Comparison of ENCODE assay signal across 8 cellular contexts in genomic region chr12:53726946-53727309, GRCh38. TPM values are rescaled to one million over a fixed set of nuclear protein-coding genes. Genes with fewer than 3 reads are reported as not detected.
DNase-seq lines count a peak whose midpoint lies in the region; ATAC-seq, FAIRE-seq and TF ChIP-seq lines count a peak whose summit lies in the region.

No MANE protein-coding gene starts in this region.

- no peak for FAIRE-seq in bronchial epithelial cell (lab: Jason Lieb, UNC)

- H3K27me3 ChIP-seq in CD8-positive, alpha-beta T cell (ENCODE audit: insufficient read depth, low read length) = no peaks in the 10 kb centered on the region
- no peaks in the 10 kb centered on the region for H3K27me3 ChIP-seq in bronchial epithelial cell (ENCODE audit: control insufficient read depth, insufficient read depth, low read length)

- WGBS in mesodermal cell (ENCODE audit: insufficient coverage in 2 of 2), 2 experiments = 0 to 10% methylated on average over 3 to 6 of the region's 15 CpGs

- CTCF ChIA-PET in CD8-positive, alpha-beta T cell (lab: Charles Lee) = interaction anchor here (1.3 to 13.0 kb wide), 4 partner anchors 18 to 30 kb away, joined by 3 to 265 read pairs (median 26); no protein-coding TSS in a partner anchor

- peak overlapping the region; percentile 95 for H3K4me3 Mint-ChIP-seq in CD8-positive, alpha-beta T cell
- H3K4me3 Mint-ChIP-seq in IgD-negative memory B cell = peak overlapping the region; percentile 86 to 100 (median 97)

- H3K27me3 Mint-ChIP-seq in CD8-positive, alpha-beta T cell (ENCODE audit: low read depth) = no peaks in the 10 kb centered on the region
- peaks cover 2% of the 10 kb centered on the region for H3K27me3 Mint-ChIP-seq in IgD-negative memory B cell

- peaks cover 18% of the 10 kb centered on the region for H3K4me1 ChIP-seq in CD8-positive, alpha-beta T cell (ENCODE audit: insufficient read depth, low read length)
- peaks cover 10% of the 10 kb centered on the region for H3K4me1 ChIP-seq in mesodermal cell (ENCODE audit: control insufficient read depth, insufficient read depth, low read length, poor library complexity, severe bottlenecking)

- H3K36me3 Mint-ChIP-seq in CD8-positive, alpha-beta T cell = peaks cover 40% of the 10 kb centered on the region
- peaks cover 6% of the 10 kb centered on the region for H3K36me3 Mint-ChIP-seq in IgD-negative memory B cell

- intact Hi-C loops in CD8-positive, alpha-beta T cell (cut with DNase I, micrococcal nuclease) = loop anchor here (1.0 to 2.0 kb wide), 9 partner anchors 11 to 720 kb away; partner anchors contain the start of genes ATF7 (in 2 of the 2), ATP5MC2 (in 2 of the 2), EIF4B (in 2 of the 2) and SP1 (in 1 of the 2)

- POLR2A ChIA-PET in CD8-positive, alpha-beta T cell (lab: Charles Lee) = interaction anchor here (1.1 to 2.8 kb wide), 4 partner anchors 12 to 30 kb away, joined by 3 to 14 read pairs (median 10); partner anchors contain the start of gene CISTR

- H3K4me3 ChIP-seq in CD8-positive, alpha-beta T cell (ENCODE audit: low read depth, low read length) = peak overlapping the region; percentile 66
- H3K4me3 ChIP-seq in bronchial epithelial cell (ENCODE audit: low read depth, low read length) (peak overlapping the region; percentile 77), mesodermal cell (ENCODE audit: extremely low read depth, insufficient read depth, low read length, poor library complexity, severe bottlenecking) (peak overlapping the region; percentile 85)

- no peak for ATAC-seq in CD8-positive, alpha-beta T cell

- H3K9me3 ChIP-seq in CD8-positive, alpha-beta T cell (ENCODE audit: low read length) = no peaks in the 10 kb centered on the region
- no peaks in the 10 kb centered on the region for H3K9me3 ChIP-seq in mesodermal cell (ENCODE audit: control insufficient read depth, low read length)

- H3K4me1 Mint-ChIP-seq in CD8-positive, alpha-beta T cell (ENCODE audit: low read depth) = peaks cover 30% of the 10 kb centered on the region
- H3K4me1 Mint-ChIP-seq in IgD-negative memory B cell = peaks cover 9 to 16% (median 11%) of the 10 kb centered on the region in 3 donors

- no peak for DNase-seq in CD8-positive, alpha-beta T cell
- peak; percentile 29 for DNase-seq in bronchial epithelial cell (ENCODE audit: low read depth)
- DNase-seq in activated gamma-delta T cell (lab: John Stamatoyannopoulos, UW) = no peak
- no peak for DNase-seq in medulla oblongata (ENCODE audit: extremely low spot score)
- DNase-seq in kidney glomerular epithelial cell (lab: John Stamatoyannopoulos, UW) = no peak
- no peak for DNase-seq in stimulated activated CD4-positive, alpha-beta T cell treated with anti-CD3 and anti-CD28 coated beads, Interleukin-12 subunit alpha, Interleukin-12 subunit beta, amount 100 ng/mL, for 4 hours

- H3K9me3 Mint-ChIP-seq in CD8-positive, alpha-beta T cell = no peaks in the 10 kb centered on the region
- no peaks in the 10 kb centered on the region for H3K9me3 Mint-ChIP-seq in IgD-negative memory B cell

- H3K27ac Mint-ChIP-seq in CD8-positive, alpha-beta T cell = peak overlapping the region; percentile 92
- peak overlapping the region; percentile 8 to 95 (median 70) for H3K27ac Mint-ChIP-seq in IgD-negative memory B cell

- H3K36me3 ChIP-seq in CD8-positive, alpha-beta T cell (ENCODE audit: insufficient read depth, low read length) = peaks cover 17% of the 10 kb centered on the region
- H3K36me3 ChIP-seq in bronchial epithelial cell (ENCODE audit: control insufficient read depth, insufficient read depth, low read length) (peaks cover 8% of the 10 kb centered on the region), mesodermal cell (ENCODE audit: control insufficient read depth, insufficient read depth, low read length) (peaks cover 29% of the 10 kb centered on the region)

- TF ChIP-seq CTCF in CD8-positive, alpha-beta T cell (IDR thresholded peaks at IDR 0.05) = no peak
- TF ChIP-seq CTCF in bronchial epithelial cell (IDR thresholded peaks at IDR 0.05; ENCODE audit: insufficient read depth, low read length, severe bottlenecking) = no peak

- H3K27ac ChIP-seq in CD8-positive, alpha-beta T cell (ENCODE audit: low read depth, low read length) = peak overlapping the region; percentile 54
- no peak overlapping the region for H3K27ac ChIP-seq in mesodermal cell (ENCODE audit: low read depth, low read length, severe bottlenecking)

RNA-seq across cellular contexts. Expression of gene CALCOCO1, which starts 0.3 kb away (rescaled TPM):
- total RNA-seq in CD8-positive, alpha-beta T cell = 10 to 100 TPM; 49.2 to 49.5 TPM
- polyA plus RNA-seq in IgD-negative memory B cell = 52.0 TPM
- total RNA-seq in bronchial epithelial cell = 35.3 and 45.6 TPM in 2 replicates
- polyA plus RNA-seq in mesodermal cell (2013, experiment 1 of 2) = 98.6 TPM
- 82.9 TPM for polyA plus RNA-seq in mesodermal cell (2013, experiment 2 of 2)

RNA-seq across cellular contexts. Expression of gene CISTR, which starts 24.9 kb away (rescaled TPM):
- not detected for total RNA-seq in CD8-positive, alpha-beta T cell
- not detected for polyA plus RNA-seq in IgD-negative memory B cell
- total RNA-seq in bronchial epithelial cell = not detected in 2 replicates
- not detected for polyA plus RNA-seq in mesodermal cell (2013, experiment 1 of 2)
- not detected for polyA plus RNA-seq in mesodermal cell (2013, experiment 2 of 2)

RNA-seq across cellular contexts. Expression of gene ATP5MC2, which starts 51.0 kb away (rescaled TPM):
- 100 to 1,000 TPM; 220 to 229 TPM for total RNA-seq in CD8-positive, alpha-beta T cell
- 707 TPM for polyA plus RNA-seq in IgD-negative memory B cell
- total RNA-seq in bronchial epithelial cell = 91.7 and 121 TPM in 2 replicates
- 503 TPM for polyA plus RNA-seq in mesodermal cell (2013, experiment 1 of 2)
- polyA plus RNA-seq in mesodermal cell (2013, experiment 2 of 2) = 412 TPM
